ENCODE assay signal across 19 cellular contexts in genomic region chr17:64297467-64298088, GRCh38. TPM values are rescaled to one million over a fixed set of nuclear protein-coding genes. Genes with fewer than 3 reads are reported as not detected.
A peak's percentile ranks its signal among the peaks of the same experiment; 100 is the strongest.
DNase-seq lines count a peak whose midpoint lies in the region; ATAC-seq and TF ChIP-seq lines count a peak whose summit lies in the region.
"Had no signal": no experiment of that assay in that cellular context is flagged by ENCODE, and none has a peak within 500 bp of the region (broad histone marks: within the 10 kb centered on the region; RNA-seq: fewer than 3 reads in every experiment).

No MANE protein-coding gene starts in this region.

- no peak for TF ChIP-seq POLR2A in gastrocnemius medialis (IDR thresholded peaks at IDR 0.05)
- no peak for TF ChIP-seq POLR2A in breast epithelium (IDR thresholded peaks at IDR 0.05)

- TF ChIP-seq CTCF in gastrocnemius medialis (IDR thresholded peaks at IDR 0.05 in 4 of 5, conservative IDR thresholded peaks at IDR 0.05 in 1 of 5) (no peak), breast epithelium (IDR thresholded peaks at IDR 0.05) (no peak)

- H3K9me3 ChIP-seq in neuronal stem cell (replicated peaks in 1 of 2; ENCODE audit: control insufficient read depth in 2 of 2, insufficient read depth in 1 of 2, low read depth in 1 of 2, low read length in 2 of 2): no peaks in the 10 kb centered on the region
- H3K9me3 ChIP-seq in gastrocnemius medialis: no peaks in the 10 kb centered on the region
- H3K9me3 ChIP-seq in breast epithelium: no peaks in the 10 kb centered on the region
- H3K9me3 ChIP-seq: BE2C had no signal

- H3K79me1 ChIP-seq in neuronal stem cell (ENCODE audit: low read depth, low read length): no peaks in the 10 kb centered on the region

- H3K27me3 ChIP-seq in neuronal stem cell (ENCODE audit: control insufficient read depth in 3 of 3, insufficient read depth in 3 of 3, low read depth in 1 of 3, low read length in 3 of 3): no peaks in the 10 kb centered on the region
- H3K27me3 ChIP-seq in gastrocnemius medialis: no peaks in the 10 kb centered on the region
- H3K27me3 ChIP-seq in breast epithelium: no peaks in the 10 kb centered on the region
- H3K27me3 ChIP-seq: BE2C had no signal

- intact Hi-C loops in gastrocnemius medialis (cut with DNase I; ENCODE audit: low total_unique reads): no loop called here
- intact Hi-C loops in breast epithelium (cut with DNase I; ENCODE audit: low total_unique reads): no loop called here

- H3K4me3 ChIP-seq in neuronal stem cell (ENCODE audit: low read length in 2 of 2): no peak overlapping the region
- H3K4me3 ChIP-seq in gastrocnemius medialis: no peak overlapping the region
- H3K4me3 ChIP-seq in breast epithelium: no peak overlapping the region
- H3K4me3 ChIP-seq: K562 had no signal

- H3K18ac ChIP-seq in neuronal stem cell (ENCODE audit: low read length): no peak overlapping the region

- in situ Hi-C loops in gastrocnemius medialis (cut with MboI; ENCODE audit: low sequenced_read_pairs in 4 of 4): loop anchor here (25.0 kb wide), 3 partner anchors 235 to 385 kb away; partner anchors contain the start of genes CSHL1 (in 3 of the 4) and GH1 (in 3 of the 4)

- H3K9ac ChIP-seq in neuronal stem cell (ENCODE audit: low read depth, low read length, poor library complexity): peak overlapping the region; percentile 18

- no peak overlapping the region for H2AFZ ChIP-seq in neuronal stem cell (ENCODE audit: low read length)

- H4K8ac ChIP-seq in neuronal stem cell (ENCODE audit: low read depth, low read length): no peak overlapping the region

- no peak overlapping the region for H3K23ac ChIP-seq in neuronal stem cell (ENCODE audit: low read depth, low read length, poor library complexity)

- no peak overlapping the region for H2BK15ac ChIP-seq in neuronal stem cell (ENCODE audit: low read length)

- peak; percentile 41 for DNase-seq in left kidney (ENCODE audit: low read depth, low spot score)
- no peak for DNase-seq in neuronal stem cell (ENCODE audit: low spot score)
- no peak for DNase-seq in gastrocnemius medialis
- DNase-seq in breast epithelium (ENCODE audit: low spot score in 2 of 2): no peak
- DNase-seq in NCI-H1105 treated with DMSO at 0.1 percent for 48 hours (lab: John Stamatoyannopoulos, UW): no peak
- DNase-seq: ACHN; BE2C; C1 segment of cervical spinal cord; CD4-positive, CD25-positive, alpha-beta regulatory T cell; CD8-positive, alpha-beta memory T cell; COR-L47; DMS 273 treated with DMSO at 0.1 percent for 48 hours; DMS53; DND-41; EL; H9; IMR-90 had no signal

- H2BK5ac ChIP-seq in neuronal stem cell (ENCODE audit: low read length): no peak overlapping the region

- H2AK5ac ChIP-seq in neuronal stem cell (ENCODE audit: low read depth, low read length): no peak overlapping the region

- no peak overlapping the region for H4K91ac ChIP-seq in neuronal stem cell (ENCODE audit: low read depth, low read length, poor library complexity)

- no peak overlapping the region for H2BK12ac ChIP-seq in neuronal stem cell (ENCODE audit: low read length)

- H3K36me3 ChIP-seq in neuronal stem cell (replicated peaks in 1 of 2; ENCODE audit: control insufficient read depth in 2 of 2, insufficient read depth in 2 of 2, low read length in 2 of 2): no peaks in the 10 kb centered on the region
- H3K36me3 ChIP-seq in gastrocnemius medialis: no peaks in the 10 kb centered on the region
- H3K36me3 ChIP-seq in breast epithelium: no peaks in the 10 kb centered on the region
- H3K36me3 ChIP-seq: BE2C had no signal

- H3K27ac ChIP-seq in neuronal stem cell (replicated peaks; ENCODE audit: low read length) (no peak overlapping the region), gastrocnemius medialis (no peak overlapping the region), breast epithelium (no peak overlapping the region)

- no peak overlapping the region for H2BK120ac ChIP-seq in neuronal stem cell (ENCODE audit: low read depth, low read length)

- no peak overlapping the region for H3K14ac ChIP-seq in neuronal stem cell (ENCODE audit: low read length)

- H3K4me2 ChIP-seq in neuronal stem cell (ENCODE audit: insufficient read depth, low read length, poor library complexity, severe bottlenecking): no peak overlapping the region

- no CpG with 5 or more reads among the region's 8 CpGs for WGBS in neuronal stem cell (ENCODE audit: extremely low coverage in 2 of 2, insufficient read length in 2 of 2, insufficient replicate concordance in 1 of 2), 2 donors

- H3K4me1 ChIP-seq in neuronal stem cell (ENCODE audit: control insufficient read depth in 2 of 2, insufficient read depth in 1 of 2, low read depth in 1 of 2, low read length in 2 of 2) (no peaks in the 10 kb centered on the region), gastrocnemius medialis (no peaks in the 10 kb centered on the region), breast epithelium (no peaks in the 10 kb centered on the region)
- H3K4me1 ChIP-seq: BE2C had no signal

- peak; percentile 53 to 54 for ATAC-seq in gastrocnemius medialis
- no peak for ATAC-seq in GM19324 (IDR thresholded peaks at IDR 0.05; ENCODE audit: low FRiP score, unreplicated experiment)
- ATAC-seq: K562 had no signal

- no peak overlapping the region for H3K4ac ChIP-seq in neuronal stem cell (ENCODE audit: low read length)

RNA-seq across cellular contexts. Expression of gene TEX2, which starts 34.5 kb away (rescaled TPM):
- 4.1 TPM for polyA plus RNA-seq in neuronal stem cell (2013, experiment 1 of 2)
- polyA plus RNA-seq in neuronal stem cell (2013, experiment 2 of 2): 4.3 TPM
- total RNA-seq in gastrocnemius medialis: 10 to 100 TPM; 39.0 to 91.1 (median 77.4) TPM
- 10 to 100 TPM; 47.5 to 70.7 (median 69.6) TPM for total RNA-seq in breast epithelium
